Comparison of ENCODE assay signal across 28 cellular contexts in genomic region chrX:54866606-54867005, GRCh38.
"Had no signal": no experiment of that assay in that cellular context is flagged by ENCODE, and none has a peak within 500 bp of the region (broad histone marks: within the 10 kb centered on the region; RNA-seq: fewer than 3 reads in every experiment).

No MANE protein-coding gene starts in this region.

- H3K4me1 ChIP-seq: neural progenitor cell, parathyroid adenoma, psoas muscle, spleen, suprapubic skin, testis, tibial artery, transverse colon, upper lobe of right lung, uterus had no signal

- H3K27me3 ChIP-seq: neural progenitor cell, ovary, spleen, suprapubic skin, testis, tibial artery, transverse colon, upper lobe of right lung, uterus had no signal

- H3K9me3 ChIP-seq: ovary, suprapubic skin, testis, transverse colon, upper lobe of right lung had no signal

- H3K9ac ChIP-seq: neural progenitor cell, parathyroid adenoma had no signal

- H3K79me2 ChIP-seq: parathyroid adenoma had no signal

- H3K36me3 ChIP-seq: neural progenitor cell, ovary, spleen, suprapubic skin, tibial artery, transverse colon, upper lobe of right lung, uterus had no signal

- H3K4me2 ChIP-seq: neural progenitor cell, smooth muscle cell had no signal

- H3K4me3 ChIP-seq: neural progenitor cell, ovary, psoas muscle, skin epidermis, smooth muscle cell, spleen, suprapubic skin, testis, tibial artery, transverse colon, upper lobe of right lung, uterus had no signal

- H3K27ac ChIP-seq: neural progenitor cell, ovary, parathyroid adenoma, psoas muscle, skin epidermis, spleen, suprapubic skin, testis, tibial artery, transverse colon, upper lobe of right lung, uterus had no signal

- ATAC-seq: natural killer cell; psoas muscle; right cardiac atrium; sciatic nerve; stimulated activated memory B cell treated with anti-CD40 and anti-IgM and Interleukin-4, amounts not matched to agents 10 μg/mL and 1 μg/mL and 100 μg/mL, for 72 hours; stimulated activated naive CD8-positive, alpha-beta T cell treated with anti-CD3 and anti-CD28 coated beads, Interleukin-15, amount 100 ng/mL, for 72 hours; stimulated activated naive CD8-positive, alpha-beta T cell treated with anti-CD3 and anti-CD28 coated beads, Interleukin-15, Interleukin-2, amounts not matched to agents 100 U/mL and 50 U/mL, for 24 hours; upper lobe of right lung had no signal

- DNase-seq: natural killer cell; occipital lobe; ovary; posterior cingulate gyrus; psoas muscle; right cardiac atrium; spleen; stimulated activated CD4-positive, alpha-beta T cell treated with anti-CD3 and anti-CD28 coated beads, Interleukin-12 subunit alpha, Interleukin-12 subunit beta, amount 100 ng/mL, for 4 hours; stimulated activated CD4-positive, alpha-beta T cell treated with anti-CD3 and anti-CD28 coated beads, Interleukin-1b, Interleukin-23, amount 100 ng/mL, for 48 hours; stimulated activated CD4-positive, alpha-beta T cell treated with anti-CD3 and anti-CD28 coated beads, Interleukin-4, amount 100 ng/mL, for 1 hour; stimulated activated CD4-positive, alpha-beta T cell treated with anti-CD3 and anti-CD28 coated beads, Interleukin-4, amount 100 ng/mL, for 4 hours; stimulated activated CD8-positive, alpha-beta memory T cell treated with anti-CD3 and anti-CD28 coated beads, Interleukin-4, amount 100 ng/mL, for 48 hours; stimulated activated naive CD4-positive, alpha-beta T cell; stimulated activated naive CD8-positive, alpha-beta T cell treated with anti-CD3 and anti-CD28 coated beads, Interleukin-15, amount 100 ng/mL, for 72 hours; stimulated activated naive CD8-positive, alpha-beta T cell treated with anti-CD3 and anti-CD28 coated beads, Interleukin-15, Interleukin-2, amounts not matched to agents 100 U/mL and 50 U/mL, for 24 hours; substantia nigra; testis; tibial artery; transverse colon; upper lobe of right lung; uterus had no signal

- H2AFZ ChIP-seq: neural progenitor cell, parathyroid adenoma had no signal
